9 cellular contexts compared by ENCODE assay signal in the genomic region with DNA sequence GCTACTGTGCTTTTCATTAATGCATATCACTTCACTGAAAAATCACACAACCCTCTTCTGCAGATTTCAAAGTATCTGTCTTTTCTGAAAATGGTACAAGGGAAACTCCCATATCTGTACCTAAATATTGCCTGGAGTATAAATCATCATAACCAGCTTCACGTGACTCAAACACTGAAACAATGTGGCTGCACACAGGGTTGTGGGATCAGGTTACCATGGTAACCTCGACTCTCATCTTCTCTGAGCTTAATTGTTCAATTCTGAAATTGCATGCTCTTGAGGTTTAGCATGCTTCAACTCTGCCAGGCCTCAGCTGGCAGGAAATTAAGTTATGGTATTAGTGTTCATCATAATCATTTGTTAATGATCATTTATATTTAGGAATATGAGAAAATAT.
DNase-seq lines count a peak whose midpoint lies in the region; ATAC-seq and TF ChIP-seq lines count a peak whose summit lies in the region.
"Had no signal": no experiment of that assay in that cellular context is flagged by ENCODE, and none has a peak within 500 bp of the region (broad histone marks: within the 10 kb centered on the region; RNA-seq: fewer than 3 reads in every experiment).

No MANE protein-coding gene starts in this region.

- H3K9me2 ChIP-seq in MM.1S (replicated peaks; ENCODE audit: insufficient read depth, low read length), result no peaks in the 10 kb centered on the region

- peak; percentile 55 for ATAC-seq in GM19455 (IDR thresholded peaks at IDR 0.05; ENCODE audit: unreplicated experiment)
- ATAC-seq in activated naive CD8-positive, alpha-beta T cell treated with anti-CD3 and anti-CD28 coated beads, Interleukin-2, amount 10 ng/mL, durations not matched to agents 7 days and 5 days (ENCODE audit: low read depth), result peak; percentile 40

- peaks cover 12% of the 10 kb centered on the region for H3K4me1 Mint-ChIP-seq in activated naive CD8-positive, alpha-beta T cell treated with anti-CD3 and anti-CD28 coated beads, Interleukin-2, amount 10 ng/mL, durations not matched to agents 7 days and 5 days

- no peaks in the 10 kb centered on the region for H3K9me3 ChIP-seq in MM.1S (replicated peaks; ENCODE audit: insufficient read depth, low read length)

- peaks cover 2% of the 10 kb centered on the region for H3K36me3 Mint-ChIP-seq in activated naive CD8-positive, alpha-beta T cell treated with anti-CD3 and anti-CD28 coated beads, Interleukin-2, amount 10 ng/mL, durations not matched to agents 7 days and 5 days

- H3K4me1 ChIP-seq in MM.1S (ENCODE audit: low read length), result peaks cover 17% of the 10 kb centered on the region

- H3K79me2 ChIP-seq in MM.1S (ENCODE audit: low read length), result no peaks in the 10 kb centered on the region

- H3K27ac Mint-ChIP-seq in activated naive CD8-positive, alpha-beta T cell treated with anti-CD3 and anti-CD28 coated beads, Interleukin-2, amount 10 ng/mL, durations not matched to agents 7 days and 5 days, result no peak overlapping the region

- H3K27me3 ChIP-seq in MM.1S (replicated peaks; ENCODE audit: insufficient read depth, low read length), result no peaks in the 10 kb centered on the region

- no peak overlapping the region for H3K4me3 Mint-ChIP-seq in activated naive CD8-positive, alpha-beta T cell treated with anti-CD3 and anti-CD28 coated beads, Interleukin-2, amount 10 ng/mL, durations not matched to agents 7 days and 5 days
- H3K4me3 Mint-ChIP-seq: neural crest cell had no signal

- DNase-seq in DMS79 (lab: John Stamatoyannopoulos, UW), result peak; percentile 15
- peak; percentile 67 for DNase-seq in MM.1S
- no peak for DNase-seq in activated naive CD8-positive, alpha-beta T cell treated with anti-CD3 and anti-CD28 coated beads, Interleukin-2, amount 10 ng/mL, durations not matched to agents 7 days and 5 days
- DNase-seq in CD1c-positive myeloid dendritic cell (ENCODE audit: extremely low spot score), result no peak
- DNase-seq in HEK293T (ENCODE audit: extremely low spot score), result no peak
- no peak for DNase-seq in HT-29 (ENCODE audit: low spot score)
- no peak for DNase-seq in HCEC 1CT

- no peaks in the 10 kb centered on the region for H3K9me3 Mint-ChIP-seq in activated naive CD8-positive, alpha-beta T cell treated with anti-CD3 and anti-CD28 coated beads, Interleukin-2, amount 10 ng/mL, durations not matched to agents 7 days and 5 days
- H3K9me3 Mint-ChIP-seq: neural crest cell had no signal

- H3K4me2 ChIP-seq in MM.1S (ENCODE audit: low read depth, low read length), result peak overlapping the region; percentile 24; the same call in 1 of the 2 replicates

- H3K27me3 Mint-ChIP-seq in activated naive CD8-positive, alpha-beta T cell treated with anti-CD3 and anti-CD28 coated beads, Interleukin-2, amount 10 ng/mL, durations not matched to agents 7 days and 5 days, result peaks cover 3% of the 10 kb centered on the region

- CTCF ChIA-PET in HEK293T (lab: Yijun Ruan, JAX), result no interaction called here

- no peak for TF ChIP-seq CTCF in MM.1S (IDR thresholded peaks at IDR 0.05; ENCODE audit: low read length)

- no peak overlapping the region for H2AFZ ChIP-seq in MM.1S (ENCODE audit: low read length)

- no peak overlapping the region for H3K9ac ChIP-seq in MM.1S (ENCODE audit: low read length)

- no peaks in the 10 kb centered on the region for H3F3A ChIP-seq in MM.1S (ENCODE audit: insufficient read depth, low read length)

- H4K20me1 ChIP-seq in MM.1S (ENCODE audit: insufficient read depth, low read length), result no peaks in the 10 kb centered on the region

- no peaks in the 10 kb centered on the region for H3K36me3 ChIP-seq in MM.1S (replicated peaks; ENCODE audit: insufficient read depth, low read length)

- no peak overlapping the region for H3K4me3 ChIP-seq in MM.1S (ENCODE audit: low read length)

- peak overlapping the region; percentile 29; the same call in 1 of the 2 replicates for H3K27ac ChIP-seq in MM.1S (ENCODE audit: low read length)

- POLR2A ChIA-PET in activated naive CD8-positive, alpha-beta T cell treated with anti-CD3 and anti-CD28 coated beads, Interleukin-2, amount 10 ng/mL, durations not matched to agents 7 days and 5 days (lab: Charles Lee), result interaction anchor here (0.6 to 1.1 kb wide), 2 partner anchors 81 to 168 kb away, joined by 3 read pairs; no protein-coding TSS in a partner anchor
- POLR2A ChIA-PET in HEK293T (lab: Yijun Ruan, JAX), result no interaction called here

TF ChIP-seq in HEK293T, 16 proteins besides CTCF, POLR2A, EP300 and RAD21:
- TF ChIP-seq LEF1 (IDR thresholded peaks at IDR 0.05; ENCODE audit: borderline replicate concordance) (no peak), ZNF384 (IDR thresholded peaks at IDR 0.05) (no peak), CTBP1 (IDR thresholded peaks at IDR 0.05; ENCODE audit: borderline replicate concordance) (no peak), FOXK2 (IDR thresholded peaks at IDR 0.05) (no peak), L3MBTL2 (conservative IDR thresholded peaks at IDR 0.05) (no peak), TARDBP (IDR thresholded peaks at IDR 0.05) (no peak), ELF4 (IDR thresholded peaks at IDR 0.05) (no peak), NFRKB (IDR thresholded peaks at IDR 0.05) (no peak), ARNT (IDR thresholded peaks at IDR 0.05) (no peak), BHLHE40 (IDR thresholded peaks at IDR 0.05; ENCODE audit: borderline replicate concordance) (no peak), SP1 (IDR thresholded peaks at IDR 0.05) (no peak), FOXA1 (IDR thresholded peaks at IDR 0.05) (no peak), SUZ12 (IDR thresholded peaks at IDR 0.05) (no peak), FOXM1 (IDR thresholded peaks at IDR 0.05; ENCODE audit: borderline replicate concordance) (no peak), HDGF (IDR thresholded peaks at IDR 0.05; ENCODE audit: borderline replicate concordance) (no peak)
- TF ChIP-seq, protein P1, sequence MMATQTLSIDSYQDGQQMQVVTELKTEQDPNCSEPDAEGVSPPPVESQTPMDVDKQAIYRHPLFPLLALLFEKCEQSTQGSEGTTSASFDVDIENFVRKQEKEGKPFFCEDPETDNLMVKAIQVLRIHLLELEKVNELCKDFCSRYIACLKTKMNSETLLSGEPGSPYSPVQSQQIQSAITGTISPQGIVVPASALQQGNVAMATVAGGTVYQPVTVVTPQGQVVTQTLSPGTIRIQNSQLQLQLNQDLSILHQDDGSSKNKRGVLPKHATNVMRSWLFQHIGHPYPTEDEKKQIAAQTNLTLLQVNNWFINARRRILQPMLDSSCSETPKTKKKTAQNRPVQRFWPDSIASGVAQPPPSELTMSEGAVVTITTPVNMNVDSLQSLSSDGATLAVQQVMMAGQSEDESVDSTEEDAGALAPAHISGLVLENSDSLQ (IDR thresholded peaks at IDR 0.05), result no peak

Comparison
In these comparisons a context has a peak if more than half of its experiments do, and no peak if none do; other contexts are left out.
1. DNase-seq: peak in DMS79 (single experiment) and MM.1S (single experiment); none in activated naive CD8-positive, alpha-beta T cell treated with anti-CD3 and anti-CD28 coated beads, Interleukin-2, amount 10 ng/mL, durations not matched to agents 7 days and 5 days (single experiment), CD1c-positive myeloid dendritic cell (single experiment), HEK293T (single experiment), HT-29 (single experiment) and HCEC 1CT (single experiment).